Comparison of ENCODE assay signal across 15 cellular contexts in genomic region chr1:2088434-2088833, GRCh38. TPM values are rescaled to one million over a fixed set of nuclear protein-coding genes. Genes with fewer than 3 reads are reported as not detected.
DNase-seq lines count a peak whose midpoint lies in the region; ATAC-seq and TF ChIP-seq lines count a peak whose summit lies in the region.
"Had no signal": no experiment of that assay in that cellular context is flagged by ENCODE, and none has a peak within 500 bp of the region (broad histone marks: within the 10 kb centered on the region; RNA-seq: fewer than 3 reads in every experiment).

No MANE protein-coding gene starts in this region.

- intact Hi-C loops in heart left ventricle (cut with DNase I): no loop called here
- intact Hi-C loops in left ventricle myocardium inferior (cut with micrococcal nuclease): no loop called here
- intact Hi-C loops in dorsolateral prefrontal cortex (cut with DNase I): loop anchor here in 1 of 2 donors (1.0 kb wide), 1 partner anchor 15 kb away; no protein-coding TSS in a partner anchor
- intact Hi-C loops in mucosa of descending colon (cut with DNase I, micrococcal nuclease): no loop called here
- intact Hi-C loops in vagina (cut with DNase I): no loop called here
- intact Hi-C loops in spleen (cut with DNase I; ENCODE audit: low total_unique reads): no loop called here

- no peaks in the 10 kb centered on the region for H3K36me3 ChIP-seq in heart left ventricle
- H3K36me3 ChIP-seq in left ventricle myocardium inferior: no peaks in the 10 kb centered on the region
- H3K36me3 ChIP-seq in mucosa of descending colon (ENCODE audit: low read depth): no peaks in the 10 kb centered on the region
- H3K36me3 ChIP-seq in vagina: no peaks in the 10 kb centered on the region
- H3K36me3 ChIP-seq in spleen: peaks cover 0 to 49% (median 1%) of the 10 kb centered on the region in 6 donors

- TF ChIP-seq POLR2A in heart left ventricle (IDR thresholded peaks at IDR 0.05) (no peak), vagina (IDR thresholded peaks at IDR 0.05) (no peak), spleen (IDR thresholded peaks at IDR 0.05) (no peak)

- WGBS in heart left ventricle, 4 donors: 58 to 75% (median 62%) methylated on average over 8 to 16 of the region's 16 CpGs
- 72 to 95% (median 84%) methylated on average over 6 to 16 of the region's 16 CpGs for WGBS in spleen, 5 donors

- H3K27me3 ChIP-seq in heart left ventricle: no peaks in the 10 kb centered on the region
- H3K27me3 ChIP-seq in left ventricle myocardium inferior (ENCODE audit: low read depth): peaks cover 20% of the 10 kb centered on the region
- H3K27me3 ChIP-seq in dorsolateral prefrontal cortex: no peaks in the 10 kb centered on the region
- no peaks in the 10 kb centered on the region for H3K27me3 ChIP-seq in vagina
- H3K27me3 ChIP-seq in spleen (replicated peaks in 1 of 7): no peaks in the 10 kb centered on the region
- H3K27me3 ChIP-seq: testis had no signal

- DNase-seq in heart left ventricle: peak in 2 of 5 donors; percentile 44 to 63
- no peak for DNase-seq in left ventricle myocardium inferior
- peak in 3 of 10 donors; percentile 48 to 58 (median 53) for DNase-seq in dorsolateral prefrontal cortex
- DNase-seq in mucosa of descending colon: no peak
- DNase-seq in vagina (ENCODE audit: extremely low spot score in 2 of 2): no peak
- DNase-seq in NCI-H1436 treated with DMSO at 0.1 percent for 48 hours (lab: John Stamatoyannopoulos, UW): no peak
- no peak for DNase-seq in spleen
- DNase-seq: activated CD4-positive, CD25-positive, alpha-beta regulatory T cell treated with anti-CD3 and anti-CD28 coated beads, Interleukin-2, amount 50 U/mL, for 72 hours; central memory CD4-positive, alpha-beta T cell; DMS79; NCI-H1436; SK-N-SH; testis had no signal

- no peaks in the 10 kb centered on the region for H3K9me3 ChIP-seq in heart left ventricle
- no peaks in the 10 kb centered on the region for H3K9me3 ChIP-seq in left ventricle myocardium inferior (replicated peaks)
- H3K9me3 ChIP-seq in mucosa of descending colon: no peaks in the 10 kb centered on the region
- H3K9me3 ChIP-seq in vagina: no peaks in the 10 kb centered on the region
- H3K9me3 ChIP-seq in spleen: no peaks in the 10 kb centered on the region
- H3K9me3 ChIP-seq: SK-N-SH, testis had no signal

- no peak overlapping the region for H3K27ac ChIP-seq in heart left ventricle
- H3K27ac ChIP-seq in left ventricle myocardium inferior (replicated peaks): no peak overlapping the region
- H3K27ac ChIP-seq in dorsolateral prefrontal cortex: peak overlapping the region in 58 of 59 donors; percentile 60 to 99 (median 94)
- H3K27ac ChIP-seq in vagina: peak overlapping the region; percentile 36
- H3K27ac ChIP-seq in spleen: no peak overlapping the region
- H3K27ac ChIP-seq: testis had no signal

- TF ChIP-seq CTCF in heart left ventricle (IDR thresholded peaks at IDR 0.05): no peak
- TF ChIP-seq CTCF in left ventricle myocardium inferior (IDR thresholded peaks at IDR 0.05; ENCODE audit: borderline replicate concordance): no peak
- TF ChIP-seq CTCF in dorsolateral prefrontal cortex (IDR thresholded peaks at IDR 0.05 in 54 of 56, conservative IDR thresholded peaks at IDR 0.05 in 2 of 56; ENCODE audit: low read depth in 1 of 56, partially characterized antibody in 56 of 56): no peak
- no peak for TF ChIP-seq CTCF in mucosa of descending colon (IDR thresholded peaks at IDR 0.05)
- no peak for TF ChIP-seq CTCF in vagina (IDR thresholded peaks at IDR 0.05)
- no peak for TF ChIP-seq CTCF in spleen (IDR thresholded peaks at IDR 0.05 in 8 of 11, conservative IDR thresholded peaks at IDR 0.05 in 3 of 11)

- H3K4me1 ChIP-seq in heart left ventricle (no peaks in the 10 kb centered on the region), left ventricle myocardium inferior (no peaks in the 10 kb centered on the region), mucosa of descending colon (ENCODE audit: low read depth) (peaks cover 15% of the 10 kb centered on the region), vagina (no peaks in the 10 kb centered on the region), spleen (peaks cover 0 to 12% (median 3%) of the 10 kb centered on the region in 6 donors)
- H3K4me1 ChIP-seq: testis had no signal

- ATAC-seq in heart left ventricle (peak in 3 of 4 donors; percentile 33 to 86 (median 57)), mucosa of descending colon (peak; percentile 9), GM18861 (IDR thresholded peaks at IDR 0.05; ENCODE audit: unreplicated experiment) (no peak)

- H3K4me3 ChIP-seq in heart left ventricle: no peak overlapping the region
- no peak overlapping the region for H3K4me3 ChIP-seq in left ventricle myocardium inferior
- peak overlapping the region in 27 of 59 donors; percentile 7 to 44 (median 24) for H3K4me3 ChIP-seq in dorsolateral prefrontal cortex
- H3K4me3 ChIP-seq in mucosa of descending colon: no peak overlapping the region
- no peak overlapping the region for H3K4me3 ChIP-seq in vagina
- H3K4me3 ChIP-seq in spleen: no peak overlapping the region
- H3K4me3 ChIP-seq: lung, testis had no signal

RNA-seq across cellular contexts. Expression of gene PRKCZ, which starts 38.2 kb away (rescaled TPM):
- 10 to 100 TPM; 12.5 to 17.3 (median 16.4) TPM for total RNA-seq in heart left ventricle
- 10 to 100 TPM; 16.7 to 20.7 TPM for polyA plus RNA-seq in heart left ventricle
- 19.1 TPM for total RNA-seq in left ventricle myocardium inferior
- total RNA-seq in dorsolateral prefrontal cortex: 100 to 1,000 TPM; 113 to 225 (median 176) TPM
- total RNA-seq in mucosa of descending colon: 10 to 100 TPM; 38.9 to 80.2 (median 53.7) TPM
- 17.9 TPM for total RNA-seq in vagina
- total RNA-seq in spleen: 10 to 100 TPM; 19.5 to 61.8 (median 38.7) TPM
- polyA plus RNA-seq in spleen: 10 to 100 TPM; 17.6 to 35.8 (median 32.3) TPM

Comparison
In these comparisons a context has a peak if more than half of its experiments do, and no peak if none do; other contexts are left out.
1. H3K27ac ChIP-seq: peak in dorsolateral prefrontal cortex (58 of 59) and vagina (single experiment); none in heart left ventricle (0 of 12), left ventricle myocardium inferior (single experiment) and spleen (0 of 8).